8 cellular contexts compared by ENCODE assay signal in genomic region chr7:32846630-32847225, GRCh38. TPM values are rescaled to one million over a fixed set of nuclear protein-coding genes. Genes with fewer than 3 reads are reported as not detected.
DNase-seq lines count a peak whose midpoint lies in the region; ATAC-seq and TF ChIP-seq lines count a peak whose summit lies in the region.

No MANE protein-coding gene starts in this region.

- no peak overlapping the region for H3K27ac ChIP-seq in AG04450 (ENCODE audit: low read depth, low read length)

- H3K4me3 ChIP-seq in AG04450 (ENCODE audit: low read depth, low read length) (no peak overlapping the region), lower leg skin (ENCODE audit: low read depth, poor library complexity, severe bottlenecking) (no peak overlapping the region)

- peaks cover 9% of the 10 kb centered on the region for H3K4me1 Mint-ChIP-seq in activated CD4-positive, alpha-beta T cell treated with anti-CD3 and anti-CD28 coated beads, Interleukin-2, amount 10 ng/mL, durations not matched to agents 24 days and 14 days
- no peaks in the 10 kb centered on the region for H3K4me1 Mint-ChIP-seq in dendritic cell treated with granulocyte-macrophage colony-stimulating factor and Interleukin-4, amounts not matched to agents 40 ng/mL and 50 ng/mL, for 4 days (ENCODE audit: low read depth)

- H3K4me3 Mint-ChIP-seq in activated CD4-positive, alpha-beta T cell treated with anti-CD3 and anti-CD28 coated beads, Interleukin-2, amount 10 ng/mL, durations not matched to agents 24 days and 14 days = peak overlapping the region; percentile 26
- peak overlapping the region; percentile 48 for H3K4me3 Mint-ChIP-seq in dendritic cell treated with granulocyte-macrophage colony-stimulating factor and Interleukin-4, amounts not matched to agents 40 ng/mL and 50 ng/mL, for 4 days

- H3K9me3 ChIP-seq in AG04450 (ENCODE audit: control insufficient read depth, insufficient read depth, low read length) = no peaks in the 10 kb centered on the region

- WGBS in lower leg skin, 2 donors = 20% methylated on average over 9 of the region's 9 CpGs

- no peak for TF ChIP-seq POLR2A in lower leg skin (IDR thresholded peaks at IDR 0.05)

- H3K27me3 Mint-ChIP-seq in activated CD4-positive, alpha-beta T cell treated with anti-CD3 and anti-CD28 coated beads, Interleukin-2, amount 10 ng/mL, durations not matched to agents 24 days and 14 days = peaks cover 28% of the 10 kb centered on the region
- no peaks in the 10 kb centered on the region for H3K27me3 Mint-ChIP-seq in dendritic cell treated with granulocyte-macrophage colony-stimulating factor and Interleukin-4, amounts not matched to agents 40 ng/mL and 50 ng/mL, for 4 days

- intact Hi-C loops in activated CD4-positive, alpha-beta T cell treated with anti-CD3 and anti-CD28 coated beads, Interleukin-2, amount 10 ng/mL, durations not matched to agents 24 days and 14 days (cut with micrococcal nuclease) = loop anchor here (1.0 to 5.0 kb wide), 5 partner anchors 46 to 261 kb away; partner anchors contain the start of gene FKBP9
- intact Hi-C loops in dendritic cell treated with granulocyte-macrophage colony-stimulating factor and Interleukin-4, amounts not matched to agents 40 ng/mL and 50 ng/mL, for 4 days (cut with micrococcal nuclease) = loop anchor here (2.0 to 5.0 kb wide), 4 partner anchors 36 to 261 kb away; partner anchors contain the start of gene RP9
- intact Hi-C loops in lower leg skin (cut with DNase I; ENCODE audit: low total_unique reads) = no loop called here

- H3K27ac Mint-ChIP-seq in activated CD4-positive, alpha-beta T cell treated with anti-CD3 and anti-CD28 coated beads, Interleukin-2, amount 10 ng/mL, durations not matched to agents 24 days and 14 days = no peak overlapping the region
- H3K27ac Mint-ChIP-seq in dendritic cell treated with granulocyte-macrophage colony-stimulating factor and Interleukin-4, amounts not matched to agents 40 ng/mL and 50 ng/mL, for 4 days = no peak overlapping the region

- H3K27me3 ChIP-seq in AG04450 (ENCODE audit: control insufficient read depth, insufficient read depth, low read length) = no peaks in the 10 kb centered on the region

- TF ChIP-seq CTCF in AG04450 (IDR thresholded peaks at IDR 0.05; ENCODE audit: low read depth, low read length) (peak; percentile 87), lower leg skin (IDR thresholded peaks at IDR 0.05) (peak in 1 of 3 donors; percentile 63)

- CTCF ChIA-PET in AG04450 (lab: Charles Lee) = interaction anchor here (0.6 to 4.8 kb wide), 74 partner anchors 8 to 1187 kb away, joined by 3 to 104 read pairs (median 4); partner anchors contain the start of genes FKBP9, NT5C3A and RP9

- H3K36me3 Mint-ChIP-seq in activated CD4-positive, alpha-beta T cell treated with anti-CD3 and anti-CD28 coated beads, Interleukin-2, amount 10 ng/mL, durations not matched to agents 24 days and 14 days (ENCODE audit: low read depth) = no peaks in the 10 kb centered on the region
- no peaks in the 10 kb centered on the region for H3K36me3 Mint-ChIP-seq in dendritic cell treated with granulocyte-macrophage colony-stimulating factor and Interleukin-4, amounts not matched to agents 40 ng/mL and 50 ng/mL, for 4 days (ENCODE audit: low read depth)

- POLR2A ChIA-PET in AG04450 (lab: Yijun Ruan, JAX) = no interaction called here

- no peaks in the 10 kb centered on the region for H3K9me3 Mint-ChIP-seq in activated CD4-positive, alpha-beta T cell treated with anti-CD3 and anti-CD28 coated beads, Interleukin-2, amount 10 ng/mL, durations not matched to agents 24 days and 14 days
- peaks cover 9% of the 10 kb centered on the region for H3K9me3 Mint-ChIP-seq in dendritic cell treated with granulocyte-macrophage colony-stimulating factor and Interleukin-4, amounts not matched to agents 40 ng/mL and 50 ng/mL, for 4 days

- peak; percentile 100 for ATAC-seq in GM18867 (IDR thresholded peaks at IDR 0.05; ENCODE audit: unreplicated experiment)
- ATAC-seq in HG03064 (IDR thresholded peaks at IDR 0.05; ENCODE audit: low read depth, unreplicated experiment) = peak; percentile 100

- peak; percentile 56 for DNase-seq in AG04450 (ENCODE audit: low read depth, low spot score)
- DNase-seq in NCI-H226 = peak; percentile 62
- peak; percentile 95 for DNase-seq in activated CD4-positive, alpha-beta T cell treated with anti-CD3 and anti-CD28 coated beads, Interleukin-2, amount 10 ng/mL, durations not matched to agents 24 days and 14 days
- peak; percentile 89 to 98 for DNase-seq in lower leg skin (ENCODE audit: low spot score in 2 of 2)
- DNase-seq in stimulated activated CD4-positive, alpha-beta T cell treated with anti-CD3 and anti-CD28 coated beads, TNF-alpha, amount 100 ng/mL, for 4 hours (ENCODE audit: low read depth in 3 of 3) = peak; percentile 77 to 89 (median 83)

RNA-seq across cellular contexts. Expression of gene KBTBD2, which starts 44.8 kb away (rescaled TPM):
- polyA plus RNA-seq in AG04450 (2011; rRNA removed) = 21.9 and 26.1 TPM in 2 replicates
- 16.3 and 26.6 TPM in 2 replicates for polyA minus RNA-seq in AG04450 (2011; rRNA and poly(A)+ RNA removed)
- 30.2 and 31.5 TPM in 2 replicates for total RNA-seq in activated CD4-positive, alpha-beta T cell treated with anti-CD3 and anti-CD28 coated beads, Interleukin-2, amount 10 ng/mL, durations not matched to agents 24 days and 14 days
- total RNA-seq in lower leg skin = 10 to 100 TPM; 24.3 to 38.9 (median 35.5) TPM
